Comparison of ENCODE assay signal across 8 cellular contexts in the genomic region with DNA sequence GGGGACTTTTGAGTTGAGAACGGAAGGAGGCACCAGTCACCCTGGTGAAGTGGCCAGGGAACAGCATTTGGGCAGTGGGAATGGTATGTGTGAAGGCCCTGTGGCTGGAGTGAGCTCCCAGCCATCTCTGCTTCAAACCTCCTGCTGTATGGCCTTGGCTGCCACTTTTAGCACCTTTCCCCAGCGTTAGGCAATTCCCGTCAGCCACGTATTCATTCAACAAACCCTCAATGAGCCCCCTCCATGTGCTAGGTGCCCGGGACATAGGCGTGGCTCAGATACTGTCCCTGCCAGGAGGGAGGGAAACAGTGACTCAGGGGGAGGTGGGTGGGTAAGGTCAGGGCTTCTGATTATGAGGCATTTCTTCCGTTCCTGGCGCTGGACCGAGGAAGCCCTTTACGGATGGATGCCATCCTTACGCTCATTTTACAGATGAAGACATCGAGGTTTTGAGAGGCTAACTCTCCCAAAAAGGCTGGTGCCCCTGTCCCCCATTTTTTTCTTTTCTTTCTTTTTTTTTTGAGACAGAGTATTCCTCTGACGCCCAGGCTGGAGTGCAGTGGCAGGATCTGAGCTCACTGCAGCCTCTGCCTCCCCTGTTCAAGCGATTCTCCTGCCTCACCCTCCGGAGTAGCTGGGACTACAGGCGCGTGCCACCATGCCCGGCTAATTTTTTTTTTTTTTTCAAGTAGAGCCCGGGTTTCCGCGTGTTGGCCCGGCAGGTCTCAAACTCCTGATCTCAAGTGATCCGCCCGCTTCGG. TPM values are rescaled to one million over a fixed set of nuclear protein-coding genes. Genes with fewer than 3 reads are reported as not detected.
DNase-seq lines count a peak whose midpoint lies in the region; ATAC-seq and TF ChIP-seq lines count a peak whose summit lies in the region.

No MANE protein-coding gene starts in this region.

- H3K4me3 ChIP-seq in BLaER1 (no peak overlapping the region), astrocyte of the spinal cord (ENCODE audit: low read depth, low read length) (no peak overlapping the region)
- no peak overlapping the region for H3K4me3 ChIP-seq in naive thymus-derived CD4-positive, alpha-beta T cell (ENCODE audit: low read length)

- H3K4me1 ChIP-seq in BLaER1: peaks cover 52% of the 10 kb centered on the region
- peaks cover 4 to 5% of the 10 kb centered on the region in 2 donors for H3K4me1 ChIP-seq in naive thymus-derived CD4-positive, alpha-beta T cell (ENCODE audit: control insufficient read depth in 2 of 2, insufficient read depth in 2 of 2, low read length in 2 of 2)

- no peak for DNase-seq in HFFc6
- DNase-seq in astrocyte of the spinal cord (ENCODE audit: low read depth, low spot score): peak; percentile 46
- DNase-seq in naive thymus-derived CD4-positive, alpha-beta T cell: no peak
- DNase-seq in NCI-H1092 (lab: John Stamatoyannopoulos, UW): no peak
- no peak for DNase-seq in NCI-H1417 treated with DMSO at 0.1 percent for 48 hours (lab: John Stamatoyannopoulos, UW)
- DNase-seq in anterior cingulate cortex (lab: John Stamatoyannopoulos, UW): no peak

- in situ Hi-C loops in astrocyte of the spinal cord (cut with HindIII; ENCODE audit: low sequenced_read_pairs): no loop called here

- H3K9me3 Mint-ChIP-seq in HFFc6: no peaks in the 10 kb centered on the region
- peaks cover 0 to 3% (median 0%) of the 10 kb centered on the region in 11 donors for H3K9me3 Mint-ChIP-seq in naive thymus-derived CD4-positive, alpha-beta T cell

- H3K4me3 Mint-ChIP-seq in HFFc6: peak overlapping the region; percentile 24; the same call in 1 of the 2 replicates
- H3K4me3 Mint-ChIP-seq in naive thymus-derived CD4-positive, alpha-beta T cell: peak overlapping the region; percentile 19 to 85 (median 71)

- no peak for ATAC-seq in naive thymus-derived CD4-positive, alpha-beta T cell
- no peak for ATAC-seq in GM18867 (IDR thresholded peaks at IDR 0.05; ENCODE audit: unreplicated experiment)

- peaks cover 2% of the 10 kb centered on the region for H3K27me3 Mint-ChIP-seq in HFFc6 (ENCODE audit: insufficient read depth)
- H3K27me3 Mint-ChIP-seq in naive thymus-derived CD4-positive, alpha-beta T cell: peaks cover 0 to 7% (median 0%) of the 10 kb centered on the region in 5 donors

- intact Hi-C loops in naive thymus-derived CD4-positive, alpha-beta T cell (cut with micrococcal nuclease): loop anchor here (5.0 to 10.0 kb wide), 3 partner anchors 36 to 379 kb away; partner anchors contain the start of gene SRC (in 1 of the 2)

- H3K9me3 ChIP-seq in BLaER1: no peaks in the 10 kb centered on the region
- no peaks in the 10 kb centered on the region for H3K9me3 ChIP-seq in naive thymus-derived CD4-positive, alpha-beta T cell (ENCODE audit: control insufficient read depth in 2 of 3, low read length in 3 of 3)

- CTCF ChIA-PET in naive thymus-derived CD4-positive, alpha-beta T cell (lab: Charles Lee): interaction anchor here (0.6 to 2.1 kb wide), 3 partner anchors 15 to 188 kb away, joined by 3 to 15 read pairs (median 3); no protein-coding TSS in a partner anchor

- H3K4me1 Mint-ChIP-seq in HFFc6 (ENCODE audit: low read depth): peaks cover 33% of the 10 kb centered on the region
- H3K4me1 Mint-ChIP-seq in naive thymus-derived CD4-positive, alpha-beta T cell: peaks cover 4 to 13% (median 6%) of the 10 kb centered on the region in 7 donors

- TF ChIP-seq CTCF in HFFc6 (IDR thresholded peaks at IDR 0.05): no peak
- TF ChIP-seq CTCF in astrocyte of the spinal cord (IDR thresholded peaks at IDR 0.05; ENCODE audit: low read depth, low read length): no peak

- no peaks in the 10 kb centered on the region for H3K27me3 ChIP-seq in BLaER1
- H3K27me3 ChIP-seq in naive thymus-derived CD4-positive, alpha-beta T cell (ENCODE audit: control insufficient read depth in 2 of 2, insufficient read depth in 2 of 2, low read length in 2 of 2): no peaks in the 10 kb centered on the region

- H3K36me3 Mint-ChIP-seq in HFFc6 (ENCODE audit: low read depth): peaks cover 5% of the 10 kb centered on the region
- H3K36me3 Mint-ChIP-seq in naive thymus-derived CD4-positive, alpha-beta T cell: no peaks in the 10 kb centered on the region

- no peak overlapping the region for H3K9ac ChIP-seq in BLaER1

- peak overlapping the region; percentile 9 for H3K27ac Mint-ChIP-seq in HFFc6
- H3K27ac Mint-ChIP-seq in naive thymus-derived CD4-positive, alpha-beta T cell: peak overlapping the region in 3 of 9 donors; percentile 18 to 62 (median 28)

- peaks cover 62% of the 10 kb centered on the region for H3K36me3 ChIP-seq in BLaER1
- H3K36me3 ChIP-seq in naive thymus-derived CD4-positive, alpha-beta T cell (ENCODE audit: control insufficient read depth in 2 of 3, insufficient read depth in 3 of 3, low read length in 3 of 3): no peaks in the 10 kb centered on the region

- peaks cover 56% of the 10 kb centered on the region for H4K20me1 ChIP-seq in BLaER1

- peak overlapping the region; percentile 67 for H3K4me2 ChIP-seq in BLaER1

- H3K27ac ChIP-seq in BLaER1: no peak overlapping the region
- H3K27ac ChIP-seq in naive thymus-derived CD4-positive, alpha-beta T cell (ENCODE audit: low read depth, low read length): no peak overlapping the region

- POLR2A ChIA-PET in naive thymus-derived CD4-positive, alpha-beta T cell (lab: Charles Lee): interaction anchor here (1.0 kb wide), 1 partner anchor 11 kb away, joined by 3 read pairs; no protein-coding TSS in a partner anchor

RNA-seq across cellular contexts. Expression of gene SRC, which starts 37.5 kb away (rescaled TPM):
- total RNA-seq in HFFc6 (2021; fragmentation: NEBNext Ultra II Directional; extraction: Animal tissue kit (Norgen Biotek cat#: 25700)): 10 to 100 TPM; 22.0 to 35.6 (median 24.6) TPM
- 10 to 100 TPM in 1 of 5 experiments, 1 to 10 TPM in 4; 2.8 to 26.6 (median 4.4) TPM for total RNA-seq in naive thymus-derived CD4-positive, alpha-beta T cell
- under 1 TPM; 0.63 to 0.82 TPM for polyA plus RNA-seq in naive thymus-derived CD4-positive, alpha-beta T cell
